In the genomic region with DNA sequence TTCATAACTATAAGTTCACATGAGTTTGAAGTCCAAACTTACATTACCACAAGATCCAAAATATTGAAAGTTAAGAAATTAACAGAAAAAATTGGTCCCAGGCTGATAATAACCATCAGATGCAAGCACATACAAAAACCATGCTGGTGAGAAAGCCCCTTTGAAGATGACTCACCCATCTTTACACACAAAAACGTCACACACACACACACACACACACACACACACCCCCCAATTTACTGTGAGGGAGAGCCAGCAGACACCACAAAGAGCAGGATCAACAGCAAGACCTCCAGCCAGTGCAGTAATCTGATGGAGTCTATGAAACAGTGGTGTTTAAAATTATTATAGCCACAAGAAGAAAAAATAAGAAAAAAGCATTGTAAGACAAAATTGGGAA, we compare ENCODE assay signal across 22 cellular contexts. TPM values are rescaled to one million over a fixed set of nuclear protein-coding genes. Genes with fewer than 3 reads are reported as not detected.
DNase-seq lines count a peak whose midpoint lies in the region; ATAC-seq and TF ChIP-seq lines count a peak whose summit lies in the region.
"Had no signal": no experiment of that assay in that cellular context is flagged by ENCODE, and none has a peak within 500 bp of the region (broad histone marks: within the 10 kb centered on the region; RNA-seq: fewer than 3 reads in every experiment).

No MANE protein-coding gene starts in this region.

- POLR2A ChIA-PET in activated CD8-positive, alpha-beta T cell treated with anti-CD3 and anti-CD28 coated beads for 36 hours (lab: Charles Lee) = interaction anchor here (0.7 kb wide), 1 partner anchor 187 kb away, joined by 3 read pairs; no protein-coding TSS in a partner anchor
- POLR2A ChIA-PET in activated CD8-positive, alpha-beta T cell treated with anti-CD3 and anti-CD28 coated beads, Interleukin-2, amount 10 ng/mL, durations not matched to agents 7 days and 5 days (lab: Charles Lee) = no interaction called here

- H3K27me3 Mint-ChIP-seq in activated CD8-positive, alpha-beta T cell treated with anti-CD3 and anti-CD28 coated beads for 36 hours = peaks cover 1% of the 10 kb centered on the region
- H3K27me3 Mint-ChIP-seq in activated CD8-positive, alpha-beta T cell treated with anti-CD3 and anti-CD28 coated beads, Interleukin-2, amount 10 ng/mL, durations not matched to agents 7 days and 5 days (ENCODE audit: low read depth) = peaks cover 2% of the 10 kb centered on the region
- H3K27me3 Mint-ChIP-seq: stimulated activated memory B cell treated with anti-CD40 and anti-IgM and Interleukin-4, amounts not matched to agents 10 μg/mL and 1 μg/mL and 100 μg/mL, for 72 hours had no signal

- H3K27ac Mint-ChIP-seq in activated CD8-positive, alpha-beta T cell treated with anti-CD3 and anti-CD28 coated beads for 36 hours = no peak overlapping the region
- H3K27ac Mint-ChIP-seq in activated CD8-positive, alpha-beta T cell treated with anti-CD3 and anti-CD28 coated beads, Interleukin-2, amount 10 ng/mL, durations not matched to agents 7 days and 5 days = no peak overlapping the region
- H3K27ac Mint-ChIP-seq: activated naive CD4-positive, alpha-beta T cell treated with anti-CD3 and anti-CD28 coated beads for 36 hours; CD14-positive monocyte; mesothelial cell of epicardium; nephron progenitor cell; stimulated activated memory B cell treated with anti-CD40 and anti-IgM and Interleukin-4, amounts not matched to agents 10 μg/mL and 1 μg/mL and 100 μg/mL, for 72 hours; T-helper 1 cell treated with Interleukin-12 subunit alpha and Interleukin-12 subunit beta and Interleukin-4 antibody, amounts not matched to agents 30 μg/mL and 1 μg/mL, for 36 hours had no signal

- H3K9me3 Mint-ChIP-seq in activated CD8-positive, alpha-beta T cell treated with anti-CD3 and anti-CD28 coated beads for 36 hours = peaks cover 13% of the 10 kb centered on the region
- peaks cover 9% of the 10 kb centered on the region for H3K9me3 Mint-ChIP-seq in activated CD8-positive, alpha-beta T cell treated with anti-CD3 and anti-CD28 coated beads, Interleukin-2, amount 10 ng/mL, durations not matched to agents 7 days and 5 days (ENCODE audit: insufficient read depth)

- ATAC-seq in activated CD8-positive, alpha-beta T cell treated with anti-CD3 and anti-CD28 coated beads for 36 hours = no peak
- no peak for ATAC-seq in activated CD8-positive, alpha-beta T cell treated with anti-CD3 and anti-CD28 coated beads, Interleukin-2, amount 10 ng/mL, durations not matched to agents 7 days and 5 days
- ATAC-seq: psoas muscle; stimulated activated memory B cell treated with anti-CD40 and anti-IgM and Interleukin-4, amounts not matched to agents 10 μg/mL and 1 μg/mL and 100 μg/mL, for 72 hours had no signal

- no peak overlapping the region for H3K4me3 Mint-ChIP-seq in activated CD8-positive, alpha-beta T cell treated with anti-CD3 and anti-CD28 coated beads for 36 hours
- H3K4me3 Mint-ChIP-seq in activated CD8-positive, alpha-beta T cell treated with anti-CD3 and anti-CD28 coated beads, Interleukin-2, amount 10 ng/mL, durations not matched to agents 7 days and 5 days = no peak overlapping the region
- H3K4me3 Mint-ChIP-seq: activated naive CD4-positive, alpha-beta T cell treated with anti-CD3 and anti-CD28 coated beads for 36 hours; CD14-positive monocyte; mesothelial cell of epicardium; nephron progenitor cell; stimulated activated memory B cell treated with anti-CD40 and anti-IgM and Interleukin-4, amounts not matched to agents 10 μg/mL and 1 μg/mL and 100 μg/mL, for 72 hours; T-helper 1 cell treated with Interleukin-12 subunit alpha and Interleukin-12 subunit beta and Interleukin-4 antibody, amounts not matched to agents 30 μg/mL and 1 μg/mL, for 36 hours had no signal

- peak; percentile 18 for DNase-seq in activated CD8-positive, alpha-beta T cell treated with anti-CD3 and anti-CD28 coated beads for 36 hours
- no peak for DNase-seq in activated CD8-positive, alpha-beta T cell treated with anti-CD3 and anti-CD28 coated beads, Interleukin-2, amount 10 ng/mL, durations not matched to agents 7 days and 5 days
- peak; percentile 71 for DNase-seq in amniotic epithelial cell (ENCODE audit: low read depth)
- peak; percentile 42 for DNase-seq in fibroblast of pulmonary artery (ENCODE audit: low read depth)
- peak; percentile 15 for DNase-seq in stromal cell of bone marrow (ENCODE audit: low read depth)
- no peak for DNase-seq in NCI-H2029 (lab: John Stamatoyannopoulos, UW)
- DNase-seq in RPMI8226 = no peak
- no peak for DNase-seq in NCI-H2081 (lab: John Stamatoyannopoulos, UW)
- DNase-seq: activated CD4-positive, CD25-positive, alpha-beta regulatory T cell; activated naive CD4-positive, alpha-beta T cell treated with anti-CD3 and anti-CD28 coated beads for 36 hours; erythroblast; H7; NCI-H1694 treated with DMSO at 0.1 percent for 48 hours; NCI-H446; nephron progenitor cell; psoas muscle; SHP77; upper lobe of left lung had no signal

- peaks cover 3% of the 10 kb centered on the region for H3K36me3 Mint-ChIP-seq in activated CD8-positive, alpha-beta T cell treated with anti-CD3 and anti-CD28 coated beads for 36 hours (ENCODE audit: low read depth)
- no peaks in the 10 kb centered on the region for H3K36me3 Mint-ChIP-seq in activated CD8-positive, alpha-beta T cell treated with anti-CD3 and anti-CD28 coated beads, Interleukin-2, amount 10 ng/mL, durations not matched to agents 7 days and 5 days (ENCODE audit: low read depth)
- H3K36me3 Mint-ChIP-seq: CD14-positive monocyte had no signal

- H3K4me1 Mint-ChIP-seq in activated CD8-positive, alpha-beta T cell treated with anti-CD3 and anti-CD28 coated beads for 36 hours (ENCODE audit: low read depth) = peaks cover 25% of the 10 kb centered on the region
- peaks cover 32% of the 10 kb centered on the region for H3K4me1 Mint-ChIP-seq in activated CD8-positive, alpha-beta T cell treated with anti-CD3 and anti-CD28 coated beads, Interleukin-2, amount 10 ng/mL, durations not matched to agents 7 days and 5 days (ENCODE audit: low read depth)
- H3K4me1 Mint-ChIP-seq: mesothelial cell of epicardium had no signal

- CTCF ChIA-PET in activated CD8-positive, alpha-beta T cell treated with anti-CD3 and anti-CD28 coated beads for 36 hours (lab: Charles Lee) = interaction anchor here (0.8 to 2.3 kb wide), 2 partner anchors 38 to 147 kb away, joined by 3 to 12 read pairs; no protein-coding TSS in a partner anchor
- CTCF ChIA-PET in activated CD8-positive, alpha-beta T cell treated with anti-CD3 and anti-CD28 coated beads, Interleukin-2, amount 10 ng/mL, durations not matched to agents 7 days and 5 days (lab: Charles Lee) = no interaction called here

- TF ChIP-seq CTCF in activated CD8-positive, alpha-beta T cell treated with anti-CD3 and anti-CD28 coated beads for 36 hours (IDR thresholded peaks at IDR 0.05) = no peak
- TF ChIP-seq CTCF in fibroblast of pulmonary artery (IDR thresholded peaks at IDR 0.05; ENCODE audit: low read length, missing control alignments) = no peak

- H3K4me3 ChIP-seq in fibroblast of pulmonary artery (replicated peaks; ENCODE audit: low read depth, low read length) = no peak overlapping the region
- H3K4me3 ChIP-seq: psoas muscle, upper lobe of left lung had no signal

- intact Hi-C loops in activated CD8-positive, alpha-beta T cell treated with anti-CD3 and anti-CD28 coated beads for 36 hours (cut with micrococcal nuclease) = no loop called here

RNA-seq across cellular contexts. Expression of a gene that starts 50.1 kb away (rescaled TPM):
- not detected for total RNA-seq in activated CD8-positive, alpha-beta T cell treated with anti-CD3 and anti-CD28 coated beads for 36 hours
- not detected for total RNA-seq in activated CD8-positive, alpha-beta T cell treated with anti-CD3 and anti-CD28 coated beads, Interleukin-2, amount 10 ng/mL, durations not matched to agents 7 days and 5 days
- total RNA-seq: activated naive CD4-positive, alpha-beta T cell treated with anti-CD3 and anti-CD28 coated beads for 36 hours; H7; mesothelial cell of epicardium; psoas muscle had no signal

Comparison
In these comparisons a context has a peak if more than half of its experiments do, and no peak if none do; other contexts are left out.
1. DNase-seq: peak in activated CD8-positive, alpha-beta T cell treated with anti-CD3 and anti-CD28 coated beads for 36 hours (single experiment), amniotic epithelial cell (single experiment), fibroblast of pulmonary artery (single experiment) and stromal cell of bone marrow (single experiment); none in activated CD8-positive, alpha-beta T cell treated with anti-CD3 and anti-CD28 coated beads, Interleukin-2, amount 10 ng/mL, durations not matched to agents 7 days and 5 days (single experiment), NCI-H2029 (single experiment), RPMI8226 (single experiment) and NCI-H2081 (0 of 2).